Comparison of ENCODE assay signal across 38 cellular contexts in genomic region chr18:38491195-38491594, GRCh38.
"Had no signal": no experiment of that assay in that cellular context is flagged by ENCODE, and none has a peak within 500 bp of the region (broad histone marks: within the 10 kb centered on the region; RNA-seq: fewer than 3 reads in every experiment).

No MANE protein-coding gene starts in this region.

- H3K36me3 Mint-ChIP-seq: activated naive CD4-positive, alpha-beta T cell treated with anti-CD3 and anti-CD28 coated beads, Interleukin-2, amount 10 ng/mL, durations not matched to agents 7 days and 5 days; activated naive CD4-positive, alpha-beta T cell treated with anti-CD3 and anti-CD28 coated beads, Interleukin-2, amount 50 U/mL, for 24 hours; activated naive CD4-positive, alpha-beta T cell treated with anti-CD3 and anti-CD28 coated beads, Interleukin-2, amount 50 U/mL, for 72 hours; activated naive CD8-positive, alpha-beta T cell; activated naive CD8-positive, alpha-beta T cell treated with anti-CD3 and anti-CD28 coated beads for 36 hours; activated naive CD8-positive, alpha-beta T cell treated with anti-CD3 and anti-CD28 coated beads, Interleukin-2, amount 10 ng/mL, durations not matched to agents 7 days and 5 days; brain had no signal

- H3K27ac ChIP-seq: adrenal gland, ascending aorta, body of pancreas, brain microvascular endothelial cell, breast epithelium, cardiac muscle cell had no signal

- DNase-seq: activated effector memory CD4-positive, alpha-beta T cell treated with anti-CD3 and anti-CD28 coated beads, Interleukin-2, amount 50 U/mL, for 16 hours; activated effector memory CD4-positive, alpha-beta T cell treated with Interleukin-2 at 50 U/mL for 16 hours; activated gamma-delta T cell; activated gamma-delta T cell treated with Interleukin-2 at 50 U/mL for 16 hours; activated naive CD4-positive, alpha-beta T cell; activated naive CD4-positive, alpha-beta T cell treated with anti-CD3 and anti-CD28 coated beads for 36 hours; activated naive CD4-positive, alpha-beta T cell treated with anti-CD3 and anti-CD28 coated beads, Interleukin-2, amount 10 ng/mL, durations not matched to agents 7 days and 5 days; activated naive CD4-positive, alpha-beta T cell treated with anti-CD3 and anti-CD28 coated beads, Interleukin-2, amount 50 U/mL, for 16 hours; activated naive CD4-positive, alpha-beta T cell treated with Interleukin-2 at 50 U/mL for 16 hours; activated naive CD8-positive, alpha-beta T cell treated with anti-CD3 and anti-CD28 coated beads for 36 hours; activated naive CD8-positive, alpha-beta T cell treated with anti-CD3 and anti-CD28 coated beads, Interleukin-2, amount 10 ng/mL, durations not matched to agents 7 days and 5 days; activated naive CD8-positive, alpha-beta T cell treated with anti-CD3 and anti-CD28 coated beads, Interleukin-2, amount 50 U/mL, for 24 hours; activated T-cell treated with anti-CD3 and anti-CD28 coated beads for 4 hours; activated T-cell treated with anti-CD3 and anti-CD28 coated beads, Interleukin-2, amount 50 U/mL, for 1 hour; activated T-cell treated with anti-CD3 and anti-CD28 coated beads, Interleukin-2, amount 50 U/mL, for 4 hours; activated T-cell treated with anti-CD3 and anti-CD28 coated beads, Interleukin-2, amount 50 U/mL, for 48 hours; activated T-cell treated with anti-CD3 and anti-CD28 coated beads, Interleukin-2, amount 50 U/mL, for 72 hours; adrenal gland; amniotic stem cell; amygdala; anterior cingulate cortex; aorta; body of pancreas; brain microvascular endothelial cell; caudate nucleus; central memory CD4-positive, alpha-beta T cell; cerebellar nuclear complex had no signal

- H3K4me1 Mint-ChIP-seq: activated T-helper 17 cell treated with anti-CD3 and anti-CD28 coated beads, Interleukin-2, amount 50 U/mL, for 72 hours; central memory CD8-positive, alpha-beta T cell had no signal

- H3K9me3 ChIP-seq: adrenal gland, ascending aorta, body of pancreas, breast epithelium had no signal

- H3K4me3 ChIP-seq: adrenal gland, ascending aorta, body of pancreas, breast epithelium, cardiac muscle cell had no signal

- H3K36me3 ChIP-seq: adrenal gland, ascending aorta, brain microvascular endothelial cell, breast epithelium, cardiac muscle cell had no signal

- H3K27me3 ChIP-seq: adrenal gland, ascending aorta, body of pancreas, brain microvascular endothelial cell, breast epithelium, cardiac muscle cell had no signal

- H3K4me3 Mint-ChIP-seq: activated naive CD4-positive, alpha-beta T cell treated with anti-CD3 and anti-CD28 coated beads for 36 hours; activated naive CD4-positive, alpha-beta T cell treated with anti-CD3 and anti-CD28 coated beads, Interleukin-2, amount 10 ng/mL, durations not matched to agents 7 days and 5 days; activated naive CD4-positive, alpha-beta T cell treated with anti-CD3 and anti-CD28 coated beads, Interleukin-2, amount 50 U/mL, for 24 hours; activated naive CD8-positive, alpha-beta T cell; activated naive CD8-positive, alpha-beta T cell treated with anti-CD3 and anti-CD28 coated beads for 36 hours; activated naive CD8-positive, alpha-beta T cell treated with anti-CD3 and anti-CD28 coated beads, Interleukin-2, amount 10 ng/mL, durations not matched to agents 7 days and 5 days; activated naive CD8-positive, alpha-beta T cell treated with anti-CD3 and anti-CD28 coated beads, Interleukin-2, amount 50 U/mL, for 24 hours; activated T-cell treated with anti-CD3 and anti-CD28 coated beads, Interleukin-2, amount 50 U/mL, for 4 hours; activated T-cell treated with anti-CD3 and anti-CD28 coated beads, Interleukin-2, amount 50 U/mL, for 72 hours; activated T-helper 1 cell treated with anti-CD3 and anti-CD28 coated beads, Interleukin-12 subunit alpha, Interleukin-12 subunit beta, Interleukin-2, Interleukin-4 antibody, amounts not matched to agents 30 ng/mL and 10 ng/mL and 1 ng/mL, durations not matched to agents 14 hours and 24 hours and 36 hours; activated T-helper 17 cell treated with anti-CD3 and anti-CD28 coated beads, Interleukin-2, amount 50 U/mL, for 72 hours; brain; central memory CD8-positive, alpha-beta T cell had no signal

- H3K9me3 Mint-ChIP-seq: activated naive CD4-positive, alpha-beta T cell treated with anti-CD3 and anti-CD28 coated beads for 36 hours; activated naive CD4-positive, alpha-beta T cell treated with anti-CD3 and anti-CD28 coated beads, Interleukin-2, amount 10 ng/mL, durations not matched to agents 7 days and 5 days; activated naive CD4-positive, alpha-beta T cell treated with anti-CD3 and anti-CD28 coated beads, Interleukin-2, amount 50 U/mL, for 24 hours; activated naive CD8-positive, alpha-beta T cell treated with anti-CD3 and anti-CD28 coated beads for 36 hours; activated naive CD8-positive, alpha-beta T cell treated with anti-CD3 and anti-CD28 coated beads, Interleukin-2, amount 10 ng/mL, durations not matched to agents 7 days and 5 days; activated T-helper 1 cell treated with anti-CD3 and anti-CD28 coated beads, Interleukin-12 subunit alpha, Interleukin-12 subunit beta, Interleukin-2, Interleukin-4 antibody, amounts not matched to agents 30 ng/mL and 10 ng/mL and 1 ng/mL, durations not matched to agents 14 hours and 24 hours and 36 hours; activated T-helper 17 cell treated with anti-CD3 and anti-CD28 coated beads, Interleukin-2, amount 50 U/mL, for 72 hours; brain; central memory CD8-positive, alpha-beta T cell had no signal

- H3K27ac Mint-ChIP-seq: activated naive CD4-positive, alpha-beta T cell treated with anti-CD3 and anti-CD28 coated beads for 36 hours; activated naive CD4-positive, alpha-beta T cell treated with anti-CD3 and anti-CD28 coated beads, Interleukin-2, amount 10 ng/mL, durations not matched to agents 7 days and 5 days; activated naive CD4-positive, alpha-beta T cell treated with anti-CD3 and anti-CD28 coated beads, Interleukin-2, amount 50 U/mL, for 24 hours; activated naive CD4-positive, alpha-beta T cell treated with anti-CD3 and anti-CD28 coated beads, Interleukin-2, amount 50 U/mL, for 72 hours; activated naive CD8-positive, alpha-beta T cell; activated naive CD8-positive, alpha-beta T cell treated with anti-CD3 and anti-CD28 coated beads for 36 hours; activated naive CD8-positive, alpha-beta T cell treated with anti-CD3 and anti-CD28 coated beads, Interleukin-2, amount 10 ng/mL, durations not matched to agents 7 days and 5 days; activated naive CD8-positive, alpha-beta T cell treated with anti-CD3 and anti-CD28 coated beads, Interleukin-2, amount 50 U/mL, for 24 hours; activated T-cell treated with anti-CD3 and anti-CD28 coated beads, Interleukin-2, amount 50 U/mL, for 72 hours; activated T-helper 1 cell treated with anti-CD3 and anti-CD28 coated beads, Interleukin-12 subunit alpha, Interleukin-12 subunit beta, Interleukin-2, Interleukin-4 antibody, amounts not matched to agents 30 ng/mL and 10 ng/mL and 1 ng/mL, durations not matched to agents 14 hours and 24 hours and 36 hours; activated T-helper 17 cell treated with anti-CD3 and anti-CD28 coated beads, Interleukin-2, amount 50 U/mL, for 72 hours; activated T-helper 2 cell treated with anti-CD3 and anti-CD28 coated beads, Interferon-gamma antibody, Interleukin-2, Interleukin-4, amounts not matched to agents 10 μg/mL and 5 μg/mL and 100 μg/mL, durations not matched to agents 14 hours and 24 hours and 36 hours; brain had no signal

- ATAC-seq: activated naive CD4-positive, alpha-beta T cell treated with anti-CD3 and anti-CD28 coated beads, Interleukin-2, amount 50 U/mL, for 72 hours; activated naive CD8-positive, alpha-beta T cell treated with anti-CD3 and anti-CD28 coated beads, Interleukin-2, amount 50 U/mL, for 24 hours; activated T-cell treated with anti-CD3 and anti-CD28 coated beads, Interleukin-2, amount 50 U/mL, for 4 hours; activated T-cell treated with anti-CD3 and anti-CD28 coated beads, Interleukin-2, amount 50 U/mL, for 72 hours; activated T-helper 17 cell treated with anti-CD3 and anti-CD28 coated beads, Interleukin-2, amount 50 U/mL, for 72 hours; body of pancreas had no signal

- H3K27me3 Mint-ChIP-seq: activated naive CD4-positive, alpha-beta T cell treated with anti-CD3 and anti-CD28 coated beads, Interleukin-2, amount 10 ng/mL, durations not matched to agents 7 days and 5 days; activated naive CD4-positive, alpha-beta T cell treated with anti-CD3 and anti-CD28 coated beads, Interleukin-2, amount 50 U/mL, for 24 hours; activated naive CD8-positive, alpha-beta T cell; activated naive CD8-positive, alpha-beta T cell treated with anti-CD3 and anti-CD28 coated beads, Interleukin-2, amount 10 ng/mL, durations not matched to agents 7 days and 5 days; activated naive CD8-positive, alpha-beta T cell treated with anti-CD3 and anti-CD28 coated beads, Interleukin-2, amount 50 U/mL, for 24 hours; activated T-helper 17 cell treated with anti-CD3 and anti-CD28 coated beads, Interleukin-2, amount 50 U/mL, for 72 hours; brain; central memory CD8-positive, alpha-beta T cell had no signal

- H3K4me1 ChIP-seq: adrenal gland, ascending aorta, body of pancreas, breast epithelium had no signal
